Comparison of ENCODE assay signal across 31 cellular contexts in the genomic region with DNA sequence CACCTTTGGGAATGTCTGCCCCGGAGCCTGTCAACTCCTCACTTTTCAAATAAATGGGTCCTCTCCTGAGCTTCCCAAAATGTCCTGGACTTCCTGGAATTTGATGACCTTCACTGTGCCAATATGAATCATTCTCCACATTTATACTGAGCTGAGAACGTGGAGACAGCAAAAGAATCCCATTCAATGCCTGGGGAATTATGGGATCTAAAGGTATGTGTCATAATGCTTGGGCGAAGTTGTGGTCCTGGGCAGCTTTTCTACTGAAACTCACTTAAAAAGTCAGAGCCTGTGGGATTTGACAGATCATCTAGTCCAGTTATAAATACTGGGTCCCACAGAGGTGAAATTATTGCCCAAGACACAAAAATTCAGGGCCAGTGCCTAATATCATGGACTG.
DNase-seq lines count a peak whose midpoint lies in the region; ATAC-seq and TF ChIP-seq lines count a peak whose summit lies in the region.
"Had no signal": no experiment of that assay in that cellular context is flagged by ENCODE, and none has a peak within 500 bp of the region (broad histone marks: within the 10 kb centered on the region; RNA-seq: fewer than 3 reads in every experiment).

No MANE protein-coding gene starts in this region.

- H3K4me3 ChIP-seq in fibroblast of mammary gland (ENCODE audit: control insufficient read depth, low read depth, low read length) (no peak overlapping the region), lower lobe of right lung (no peak overlapping the region)
- H3K4me3 ChIP-seq: SJSA1 had no signal

- no peaks in the 10 kb centered on the region for H3K9me3 ChIP-seq in lower lobe of right lung
- H3K9me3 ChIP-seq: SJSA1 had no signal

- no peaks in the 10 kb centered on the region for H3K4me1 ChIP-seq in lower lobe of right lung
- H3K4me1 ChIP-seq: SJSA1 had no signal

- TF ChIP-seq CTCF in fibroblast of mammary gland (conservative IDR thresholded peaks at IDR 0.05; ENCODE audit: control insufficient read depth, insufficient read depth, low read depth, low read length) (no peak), lower lobe of right lung (IDR thresholded peaks at IDR 0.05) (no peak)

- DNase-seq in A172 (ENCODE audit: low spot score) (peak; percentile 32), ELR (ENCODE audit: low read depth) (peak; percentile 41), NCI-H226 (peak; percentile 6), fibroblast of mammary gland (ENCODE audit: low read depth) (peak; percentile 9), T1000 (lab: John Stamatoyannopoulos, UW) (no peak), G401 (ENCODE audit: low spot score) (no peak), lower lobe of right lung (no peak)
- DNase-seq: ACHN; AML-193; C1 segment of cervical spinal cord; CD4-positive, alpha-beta memory T cell; COR-L47; DMS53; H7; NCI-H1092; NCI-H1417 treated with DMSO at 0.1 percent for 48 hours; NCI-H1694 treated with DMSO at 0.1 percent for 48 hours; NCI-H2081; NCI-H2171 treated with DMSO at 0.1 percent for 48 hours; NCI-H446; NCI-H526; NCI-H82; NK-92 treated with Interleukin-12 subunit alpha and Interleukin-12 subunit beta, amount 100 ng/mL, for 24 hours; PC-3; Right ventricle myocardium superior; RPMI8226; T-cell had no signal

- H3K36me3 ChIP-seq in lower lobe of right lung: no peaks in the 10 kb centered on the region
- H3K36me3 ChIP-seq: SJSA1 had no signal

- H3K27ac ChIP-seq in lower lobe of right lung: no peak overlapping the region
- H3K27ac ChIP-seq: 22Rv1, KMS-11, SJSA1 had no signal

- in situ Hi-C loops in G401 (cut with HindIII; ENCODE audit: low sequenced_read_pairs): no loop called here

- intact Hi-C loops in lower lobe of right lung (cut with DNase I): no loop called here

- H3K27me3 ChIP-seq in lower lobe of right lung (ENCODE audit: low read depth): no peaks in the 10 kb centered on the region
- H3K27me3 ChIP-seq: SJSA1 had no signal

- ATAC-seq in HG03469 (IDR thresholded peaks at IDR 0.05; ENCODE audit: unreplicated experiment) (no peak), lower lobe of right lung (no peak)
- ATAC-seq: PC-3, T-cell had no signal

Comparison
In these comparisons a context has a peak if more than half of its experiments do, and no peak if none do; other contexts are left out.
1. DNase-seq: peak in A172 (single experiment), ELR (single experiment), NCI-H226 (single experiment) and fibroblast of mammary gland (single experiment); none in T1000 (single experiment), G401 (single experiment) and lower lobe of right lung (single experiment).